In the genomic region with DNA sequence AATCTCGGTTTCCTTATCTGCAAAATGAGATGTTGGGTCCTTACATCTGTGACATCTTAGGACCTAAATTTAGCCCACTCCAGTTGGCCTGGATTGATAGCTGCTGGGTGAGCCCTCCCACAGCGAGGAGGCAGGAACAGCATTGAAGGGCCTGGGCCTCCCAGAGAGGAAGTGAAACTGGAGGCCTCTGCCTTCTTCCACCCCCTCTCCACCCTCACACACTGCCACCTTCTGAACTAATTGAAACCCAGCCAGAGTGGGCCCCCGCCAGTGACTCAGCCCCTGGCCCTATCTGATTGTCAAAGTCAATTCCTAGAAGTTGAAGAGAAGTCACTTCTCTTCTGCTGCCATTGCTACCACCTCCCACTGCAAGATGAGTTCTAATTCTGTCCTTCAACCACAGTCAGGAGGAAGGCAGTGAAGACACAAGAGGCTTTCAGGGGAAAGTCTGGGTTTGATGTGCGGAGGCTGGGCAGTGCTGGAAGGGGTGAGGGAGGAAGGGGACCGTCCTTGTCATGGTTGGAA, we compare ENCODE assay signal across 1 cellular context.
A peak's percentile ranks its signal among the peaks of the same experiment; 100 is the strongest.
TF ChIP-seq lines count a peak whose summit lies in the region.

No MANE protein-coding gene starts in this region.

TF ChIP-seq in GM12878, 131 proteins besides CTCF, POLR2A, EP300 and RAD21 (continued from another document and continues in another):
- TF ChIP-seq, protein P1, sequence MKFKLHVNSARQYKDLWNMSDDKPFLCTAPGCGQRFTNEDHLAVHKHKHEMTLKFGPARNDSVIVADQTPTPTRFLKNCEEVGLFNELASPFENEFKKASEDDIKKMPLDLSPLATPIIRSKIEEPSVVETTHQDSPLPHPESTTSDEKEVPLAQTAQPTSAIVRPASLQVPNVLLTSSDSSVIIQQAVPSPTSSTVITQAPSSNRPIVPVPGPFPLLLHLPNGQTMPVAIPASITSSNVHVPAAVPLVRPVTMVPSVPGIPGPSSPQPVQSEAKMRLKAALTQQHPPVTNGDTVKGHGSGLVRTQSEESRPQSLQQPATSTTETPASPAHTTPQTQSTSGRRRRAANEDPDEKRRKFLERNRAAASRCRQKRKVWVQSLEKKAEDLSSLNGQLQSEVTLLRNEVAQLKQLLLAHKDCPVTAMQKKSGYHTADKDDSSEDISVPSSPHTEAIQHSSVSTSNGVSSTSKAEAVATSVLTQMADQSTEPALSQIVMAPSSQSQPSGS (IDR thresholded peaks at IDR 0.05; ENCODE audit: low read length) = no peak
- no peak for TF ChIP-seq NFXL1 (IDR thresholded peaks at IDR 0.05; ENCODE audit: borderline replicate concordance)
- no peak for TF ChIP-seq FOXK2 (IDR thresholded peaks at IDR 0.05)
- no peak for TF ChIP-seq PML (IDR thresholded peaks at IDR 0.05; ENCODE audit: low read length)
- peak; percentile 44; the same call in 1 of the 2 replicates for TF ChIP-seq STAT1 (conservative IDR thresholded peaks at IDR 0.05)
- TF ChIP-seq, protein P2, sequence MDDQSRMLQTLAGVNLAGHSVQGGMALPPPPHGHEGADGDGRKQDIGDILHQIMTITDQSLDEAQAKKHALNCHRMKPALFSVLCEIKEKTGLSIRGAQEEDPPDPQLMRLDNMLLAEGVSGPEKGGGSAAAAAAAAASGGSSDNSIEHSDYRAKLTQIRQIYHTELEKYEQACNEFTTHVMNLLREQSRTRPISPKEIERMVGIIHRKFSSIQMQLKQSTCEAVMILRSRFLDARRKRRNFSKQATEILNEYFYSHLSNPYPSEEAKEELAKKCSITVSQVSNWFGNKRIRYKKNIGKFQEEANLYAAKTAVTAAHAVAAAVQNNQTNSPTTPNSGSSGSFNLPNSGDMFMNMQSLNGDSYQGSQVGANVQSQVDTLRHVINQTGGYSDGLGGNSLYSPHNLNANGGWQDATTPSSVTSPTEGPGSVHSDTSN (IDR thresholded peaks at IDR 0.05; ENCODE audit: insufficient replicate concordance, low read depth, low read length) = peak; percentile 78
- TF ChIP-seq ASH2L (IDR thresholded peaks at IDR 0.05; ENCODE audit: borderline replicate concordance, low read depth) = no peak
- TF ChIP-seq IKZF1 (conservative IDR thresholded peaks at IDR 0.05) = peak; percentile 99
- peak; percentile 80 for TF ChIP-seq RELA (IDR thresholded peaks at IDR 0.05; ENCODE audit: borderline replicate concordance, partially characterized antibody)
- peak; percentile 100 for TF ChIP-seq SPI1 (IDR thresholded peaks at IDR 0.05; ENCODE audit: borderline replicate concordance, insufficient read depth, low read depth, low read length)
- TF ChIP-seq LARP7 (IDR thresholded peaks at IDR 0.05) = peak; percentile 81
- no peak; the same call in 1 of the 2 replicates for TF ChIP-seq HDGF (IDR thresholded peaks at IDR 0.05)
- no peak for TF ChIP-seq CHD4 (IDR thresholded peaks at IDR 0.05)
- peak; percentile 72 for TF ChIP-seq TAF1 (IDR thresholded peaks at IDR 0.05; ENCODE audit: borderline replicate concordance, low read depth, low read length)
- no peak; the same call in 1 of the 2 replicates for TF ChIP-seq JUND (IDR thresholded peaks at IDR 0.05; ENCODE audit: low read depth, low read length)
- peak; percentile 99 for TF ChIP-seq IKZF2 (IDR thresholded peaks at IDR 0.05)
- TF ChIP-seq ATF7 (IDR thresholded peaks at IDR 0.05; ENCODE audit: low read depth) = peak; percentile 93
- TF ChIP-seq, protein P3, sequence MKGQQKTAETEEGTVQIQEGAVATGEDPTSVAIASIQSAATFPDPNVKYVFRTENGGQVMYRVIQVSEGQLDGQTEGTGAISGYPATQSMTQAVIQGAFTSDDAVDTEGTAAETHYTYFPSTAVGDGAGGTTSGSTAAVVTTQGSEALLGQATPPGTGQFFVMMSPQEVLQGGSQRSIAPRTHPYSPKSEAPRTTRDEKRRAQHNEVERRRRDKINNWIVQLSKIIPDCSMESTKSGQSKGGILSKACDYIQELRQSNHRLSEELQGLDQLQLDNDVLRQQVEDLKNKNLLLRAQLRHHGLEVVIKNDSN (IDR thresholded peaks at IDR 0.05; ENCODE audit: borderline replicate concordance, extremely low read length, insufficient read depth, low read depth, low read length) = no peak
- no peak for TF ChIP-seq RUNX3 (IDR thresholded peaks at IDR 0.05; ENCODE audit: low read length)
- TF ChIP-seq NR2C1 (IDR thresholded peaks at IDR 0.05) = 0 out of 2 replicates have a peak, but pooled peaks have one; percentile 25
- no peak for TF ChIP-seq NFYA (IDR thresholded peaks at IDR 0.05; ENCODE audit: borderline replicate concordance, low read depth, low read length)
- no peak for TF ChIP-seq SUZ12 (IDR thresholded peaks at IDR 0.05; ENCODE audit: unreplicated experiment)
- no peak for TF ChIP-seq RBBP5 (conservative IDR thresholded peaks at IDR 0.05)
- TF ChIP-seq ZNF384 (IDR thresholded peaks at IDR 0.05; ENCODE audit: borderline replicate concordance, low read depth, low read length) = no peak
- TF ChIP-seq, protein P4, sequence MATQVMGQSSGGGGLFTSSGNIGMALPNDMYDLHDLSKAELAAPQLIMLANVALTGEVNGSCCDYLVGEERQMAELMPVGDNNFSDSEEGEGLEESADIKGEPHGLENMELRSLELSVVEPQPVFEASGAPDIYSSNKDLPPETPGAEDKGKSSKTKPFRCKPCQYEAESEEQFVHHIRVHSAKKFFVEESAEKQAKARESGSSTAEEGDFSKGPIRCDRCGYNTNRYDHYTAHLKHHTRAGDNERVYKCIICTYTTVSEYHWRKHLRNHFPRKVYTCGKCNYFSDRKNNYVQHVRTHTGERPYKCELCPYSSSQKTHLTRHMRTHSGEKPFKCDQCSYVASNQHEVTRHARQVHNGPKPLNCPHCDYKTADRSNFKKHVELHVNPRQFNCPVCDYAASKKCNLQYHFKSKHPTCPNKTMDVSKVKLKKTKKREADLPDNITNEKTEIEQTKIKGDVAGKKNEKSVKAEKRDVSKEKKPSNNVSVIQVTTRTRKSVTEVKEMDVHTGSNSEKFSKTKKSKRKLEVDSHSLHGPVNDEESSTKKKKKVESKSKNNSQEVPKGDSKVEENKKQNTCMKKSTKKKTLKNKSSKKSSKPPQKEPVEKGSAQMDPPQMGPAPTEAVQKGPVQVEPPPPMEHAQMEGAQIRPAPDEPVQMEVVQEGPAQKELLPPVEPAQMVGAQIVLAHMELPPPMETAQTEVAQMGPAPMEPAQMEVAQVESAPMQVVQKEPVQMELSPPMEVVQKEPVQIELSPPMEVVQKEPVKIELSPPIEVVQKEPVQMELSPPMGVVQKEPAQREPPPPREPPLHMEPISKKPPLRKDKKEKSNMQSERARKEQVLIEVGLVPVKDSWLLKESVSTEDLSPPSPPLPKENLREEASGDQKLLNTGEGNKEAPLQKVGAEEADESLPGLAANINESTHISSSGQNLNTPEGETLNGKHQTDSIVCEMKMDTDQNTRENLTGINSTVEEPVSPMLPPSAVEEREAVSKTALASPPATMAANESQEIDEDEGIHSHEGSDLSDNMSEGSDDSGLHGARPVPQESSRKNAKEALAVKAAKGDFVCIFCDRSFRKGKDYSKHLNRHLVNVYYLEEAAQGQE (IDR thresholded peaks at IDR 0.05; ENCODE audit: low read depth, low read length) = no peak
- TF ChIP-seq HDAC2 (IDR thresholded peaks at IDR 0.05) = no peak
- TF ChIP-seq TARDBP (IDR thresholded peaks at IDR 0.05; ENCODE audit: borderline replicate concordance) = 0 out of 2 replicates have a peak, but pooled peaks have one; percentile 77
- peak; percentile 94 for TF ChIP-seq PAX5 (IDR thresholded peaks at IDR 0.05; ENCODE audit: borderline replicate concordance, low read depth, low read length)
- peak; percentile 91 for TF ChIP-seq TCF12 (IDR thresholded peaks at IDR 0.05; ENCODE audit: low read depth, low read length)
- TF ChIP-seq, protein P5, sequence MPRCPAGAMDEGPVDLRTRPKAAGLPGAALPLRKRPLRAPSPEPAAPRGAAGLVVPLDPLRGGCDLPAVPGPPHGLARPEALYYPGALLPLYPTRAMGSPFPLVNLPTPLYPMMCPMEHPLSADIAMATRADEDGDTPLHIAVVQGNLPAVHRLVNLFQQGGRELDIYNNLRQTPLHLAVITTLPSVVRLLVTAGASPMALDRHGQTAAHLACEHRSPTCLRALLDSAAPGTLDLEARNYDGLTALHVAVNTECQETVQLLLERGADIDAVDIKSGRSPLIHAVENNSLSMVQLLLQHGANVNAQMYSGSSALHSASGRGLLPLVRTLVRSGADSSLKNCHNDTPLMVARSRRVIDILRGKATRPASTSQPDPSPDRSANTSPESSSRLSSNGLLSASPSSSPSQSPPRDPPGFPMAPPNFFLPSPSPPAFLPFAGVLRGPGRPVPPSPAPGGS (IDR thresholded peaks at IDR 0.05; ENCODE audit: borderline replicate concordance, insufficient read depth, low read depth, low read length, poor library complexity, severe bottlenecking) = peak; percentile 98
- TF ChIP-seq, protein P6, sequence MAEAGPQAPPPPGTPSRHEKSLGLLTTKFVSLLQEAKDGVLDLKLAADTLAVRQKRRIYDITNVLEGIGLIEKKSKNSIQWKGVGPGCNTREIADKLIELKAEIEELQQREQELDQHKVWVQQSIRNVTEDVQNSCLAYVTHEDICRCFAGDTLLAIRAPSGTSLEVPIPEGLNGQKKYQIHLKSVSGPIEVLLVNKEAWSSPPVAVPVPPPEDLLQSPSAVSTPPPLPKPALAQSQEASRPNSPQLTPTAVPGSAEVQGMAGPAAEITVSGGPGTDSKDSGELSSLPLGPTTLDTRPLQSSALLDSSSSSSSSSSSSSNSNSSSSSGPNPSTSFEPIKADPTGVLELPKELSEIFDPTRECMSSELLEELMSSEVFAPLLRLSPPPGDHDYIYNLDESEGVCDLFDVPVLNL (IDR thresholded peaks at IDR 0.05; ENCODE audit: low read depth, low read length) = no peak
- TF ChIP-seq SUPT20H (IDR thresholded peaks at IDR 0.05; ENCODE audit: borderline replicate concordance, control insufficient read depth, low read depth, low read length) = no peak
- peak; percentile 86 for TF ChIP-seq BMI1 (IDR thresholded peaks at IDR 0.05; ENCODE audit: borderline replicate concordance)
- TF ChIP-seq, protein P7, sequence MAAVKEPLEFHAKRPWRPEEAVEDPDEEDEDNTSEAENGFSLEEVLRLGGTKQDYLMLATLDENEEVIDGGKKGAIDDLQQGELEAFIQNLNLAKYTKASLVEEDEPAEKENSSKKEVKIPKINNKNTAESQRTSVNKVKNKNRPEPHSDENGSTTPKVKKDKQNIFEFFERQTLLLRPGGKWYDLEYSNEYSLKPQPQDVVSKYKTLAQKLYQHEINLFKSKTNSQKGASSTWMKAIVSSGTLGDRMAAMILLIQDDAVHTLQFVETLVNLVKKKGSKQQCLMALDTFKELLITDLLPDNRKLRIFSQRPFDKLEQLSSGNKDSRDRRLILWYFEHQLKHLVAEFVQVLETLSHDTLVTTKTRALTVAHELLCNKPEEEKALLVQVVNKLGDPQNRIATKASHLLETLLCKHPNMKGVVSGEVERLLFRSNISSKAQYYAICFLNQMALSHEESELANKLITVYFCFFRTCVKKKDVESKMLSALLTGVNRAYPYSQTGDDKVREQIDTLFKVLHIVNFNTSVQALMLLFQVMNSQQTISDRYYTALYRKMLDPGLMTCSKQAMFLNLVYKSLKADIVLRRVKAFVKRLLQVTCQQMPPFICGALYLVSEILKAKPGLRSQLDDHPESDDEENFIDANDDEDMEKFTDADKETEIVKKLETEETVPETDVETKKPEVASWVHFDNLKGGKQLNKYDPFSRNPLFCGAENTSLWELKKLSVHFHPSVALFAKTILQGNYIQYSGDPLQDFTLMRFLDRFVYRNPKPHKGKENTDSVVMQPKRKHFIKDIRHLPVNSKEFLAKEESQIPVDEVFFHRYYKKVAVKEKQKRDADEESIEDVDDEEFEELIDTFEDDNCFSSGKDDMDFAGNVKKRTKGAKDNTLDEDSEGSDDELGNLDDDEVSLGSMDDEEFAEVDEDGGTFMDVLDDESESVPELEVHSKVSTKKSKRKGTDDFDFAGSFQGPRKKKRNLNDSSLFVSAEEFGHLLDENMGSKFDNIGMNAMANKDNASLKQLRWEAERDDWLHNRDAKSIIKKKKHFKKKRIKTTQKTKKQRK (IDR thresholded peaks at IDR 0.05; ENCODE audit: low read depth, low read length) = no peak
- TF ChIP-seq, protein P8, sequence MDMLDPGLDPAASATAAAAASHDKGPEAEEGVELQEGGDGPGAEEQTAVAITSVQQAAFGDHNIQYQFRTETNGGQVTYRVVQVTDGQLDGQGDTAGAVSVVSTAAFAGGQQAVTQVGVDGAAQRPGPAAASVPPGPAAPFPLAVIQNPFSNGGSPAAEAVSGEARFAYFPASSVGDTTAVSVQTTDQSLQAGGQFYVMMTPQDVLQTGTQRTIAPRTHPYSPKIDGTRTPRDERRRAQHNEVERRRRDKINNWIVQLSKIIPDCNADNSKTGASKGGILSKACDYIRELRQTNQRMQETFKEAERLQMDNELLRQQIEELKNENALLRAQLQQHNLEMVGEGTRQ (IDR thresholded peaks at IDR 0.05; ENCODE audit: borderline replicate concordance, low read depth, low read length) = no peak
- TF ChIP-seq, protein P9, sequence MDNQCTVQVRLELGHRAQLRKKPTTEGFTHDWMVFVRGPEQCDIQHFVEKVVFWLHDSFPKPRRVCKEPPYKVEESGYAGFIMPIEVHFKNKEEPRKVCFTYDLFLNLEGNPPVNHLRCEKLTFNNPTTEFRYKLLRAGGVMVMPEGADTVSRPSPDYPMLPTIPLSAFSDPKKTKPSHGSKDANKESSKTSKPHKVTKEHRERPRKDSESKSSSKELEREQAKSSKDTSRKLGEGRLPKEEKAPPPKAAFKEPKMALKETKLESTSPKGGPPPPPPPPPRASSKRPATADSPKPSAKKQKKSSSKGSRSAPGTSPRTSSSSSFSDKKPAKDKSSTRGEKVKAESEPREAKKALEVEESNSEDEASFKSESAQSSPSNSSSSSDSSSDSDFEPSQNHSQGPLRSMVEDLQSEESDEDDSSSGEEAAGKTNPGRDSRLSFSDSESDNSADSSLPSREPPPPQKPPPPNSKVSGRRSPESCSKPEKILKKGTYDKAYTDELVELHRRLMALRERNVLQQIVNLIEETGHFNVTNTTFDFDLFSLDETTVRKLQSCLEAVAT (IDR thresholded peaks at IDR 0.05) = peak; percentile 49; the same call in 1 of the 2 replicates
- no peak for TF ChIP-seq ZZZ3 (IDR thresholded peaks at IDR 0.05; ENCODE audit: control insufficient read depth, insufficient read length, low read depth)
- TF ChIP-seq, protein P10, sequence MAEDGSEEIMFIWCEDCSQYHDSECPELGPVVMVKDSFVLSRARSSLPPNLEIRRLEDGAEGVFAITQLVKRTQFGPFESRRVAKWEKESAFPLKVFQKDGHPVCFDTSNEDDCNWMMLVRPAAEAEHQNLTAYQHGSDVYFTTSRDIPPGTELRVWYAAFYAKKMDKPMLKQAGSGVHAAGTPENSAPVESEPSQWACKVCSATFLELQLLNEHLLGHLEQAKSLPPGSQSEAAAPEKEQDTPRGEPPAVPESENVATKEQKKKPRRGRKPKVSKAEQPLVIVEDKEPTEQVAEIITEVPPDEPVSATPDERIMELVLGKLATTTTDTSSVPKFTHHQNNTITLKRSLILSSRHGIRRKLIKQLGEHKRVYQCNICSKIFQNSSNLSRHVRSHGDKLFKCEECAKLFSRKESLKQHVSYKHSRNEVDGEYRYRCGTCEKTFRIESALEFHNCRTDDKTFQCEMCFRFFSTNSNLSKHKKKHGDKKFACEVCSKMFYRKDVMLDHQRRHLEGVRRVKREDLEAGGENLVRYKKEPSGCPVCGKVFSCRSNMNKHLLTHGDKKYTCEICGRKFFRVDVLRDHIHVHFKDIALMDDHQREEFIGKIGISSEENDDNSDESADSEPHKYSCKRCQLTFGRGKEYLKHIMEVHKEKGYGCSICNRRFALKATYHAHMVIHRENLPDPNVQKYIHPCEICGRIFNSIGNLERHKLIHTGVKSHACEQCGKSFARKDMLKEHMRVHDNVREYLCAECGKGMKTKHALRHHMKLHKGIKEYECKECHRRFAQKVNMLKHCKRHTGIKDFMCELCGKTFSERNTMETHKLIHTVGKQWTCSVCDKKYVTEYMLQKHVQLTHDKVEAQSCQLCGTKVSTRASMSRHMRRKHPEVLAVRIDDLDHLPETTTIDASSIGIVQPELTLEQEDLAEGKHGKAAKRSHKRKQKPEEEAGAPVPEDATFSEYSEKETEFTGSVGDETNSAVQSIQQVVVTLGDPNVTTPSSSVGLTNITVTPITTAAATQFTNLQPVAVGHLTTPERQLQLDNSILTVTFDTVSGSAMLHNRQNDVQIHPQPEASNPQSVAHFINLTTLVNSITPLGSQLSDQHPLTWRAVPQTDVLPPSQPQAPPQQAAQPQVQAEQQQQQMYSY (CRISPR knock-in tag; IDR thresholded peaks at IDR 0.05) = no peak
- TF ChIP-seq SIN3A (IDR thresholded peaks at IDR 0.05; ENCODE audit: low read depth, low read length) = no peak
